ENCODE assay signal across 21 cellular contexts in the genomic region with DNA sequence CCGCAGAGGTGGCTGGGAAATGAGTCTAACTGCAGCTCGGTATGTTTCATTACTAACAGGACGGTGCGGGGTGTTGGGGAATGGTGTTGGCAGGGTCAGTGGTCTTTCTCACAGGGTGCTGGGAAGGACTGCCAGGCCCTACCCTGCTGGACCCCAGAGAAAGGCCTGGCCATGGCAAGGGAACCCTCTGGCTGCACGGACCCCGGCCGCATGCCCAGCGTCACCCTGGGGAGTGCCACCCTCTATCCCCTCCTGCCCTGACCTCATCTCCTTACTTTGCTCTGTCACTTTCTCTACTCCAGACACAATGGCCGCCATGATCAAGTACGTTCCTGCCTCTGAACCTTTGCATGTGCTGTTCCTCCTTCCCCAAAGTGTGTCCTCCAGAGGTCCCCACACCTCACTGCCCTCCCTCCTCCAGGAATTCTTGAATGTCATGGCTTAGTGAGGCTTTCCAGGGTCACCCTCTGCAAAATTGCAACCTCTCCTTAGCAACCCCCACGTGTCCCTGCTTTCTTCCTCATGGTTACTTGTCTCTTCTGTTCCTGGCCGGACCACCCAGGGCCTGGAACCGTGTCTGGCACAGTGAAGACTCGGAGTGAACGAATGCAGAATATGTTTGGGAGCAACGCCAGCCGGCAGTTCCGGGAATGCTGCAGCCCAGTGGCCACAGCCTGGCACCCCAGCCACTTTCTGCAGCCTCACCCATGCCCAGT. TPM values are rescaled to one million over a fixed set of nuclear protein-coding genes. Genes with fewer than 3 reads are reported as not detected.
"Had no signal": no experiment of that assay in that cellular context is flagged by ENCODE, and none has a peak within 500 bp of the region (broad histone marks: within the 10 kb centered on the region; RNA-seq: fewer than 3 reads in every experiment).

No MANE protein-coding gene starts in this region.

- H3K4me3 ChIP-seq: MG63 had no signal

- H3K27me3 ChIP-seq: MG63 had no signal

- H3K9ac ChIP-seq: SK-N-SH had no signal

- H3K36me3 ChIP-seq: MG63 had no signal

- H3K27ac ChIP-seq: HL-60, RWPE1 had no signal

- H3K4me2 ChIP-seq: SK-N-SH had no signal

- H3K9me2 ChIP-seq: SK-N-SH had no signal

- DNase-seq: Karpas-422, KG1, MG63, NCI-H1092, NCI-H1105 treated with DMSO at 0.1 percent for 48 hours, NCI-H1436, NCI-H187, NCI-H2029, NCI-H2081 treated with DMSO at 0.1 percent for 48 hours, NCI-H2171, NCI-H226, NCI-H446, NCI-H510A, NCI-H524 treated with DMSO at 0.1 percent for 48 hours, NCI-H69, NCI-H774, SHP77, SK-N-SH had no signal

- H3K9me3 ChIP-seq: MG63, SK-N-SH had no signal

- ATAC-seq: Panc1 had no signal

RNA-seq across cellular contexts. Expression of a gene that starts 15.2 kb away (rescaled TPM):
- polyA plus RNA-seq: SK-N-SH had no signal

RNA-seq across cellular contexts. Expression of a gene that starts 33.7 kb away (rescaled TPM):
- polyA plus RNA-seq: SK-N-SH had no signal
